Comparison of ENCODE assay signal across 1 cellular context in genomic region chr15:58933311-58934113, GRCh38.
TF ChIP-seq lines count a peak whose summit lies in the region.

Gene SLTM (minus strand): TSS chr15:58933679. CDS start chr15:58933565, 114 bp downstream.

TF ChIP-seq in K562, 482 proteins besides CTCF, POLR2A, EP300 and RAD21 (continued from another document and continues in another):
- TF ChIP-seq BCLAF1 (IDR thresholded peaks at IDR 0.05; ENCODE audit: borderline replicate concordance in 1 of 2, control insufficient read depth in 1 of 2, low read depth in 2 of 2, low read length in 1 of 2) = 0 out of 4 replicates have a peak, but pooled peaks of 1 of the 2 experiments have one; percentile 15
- TF ChIP-seq KDM5B (IDR thresholded peaks at IDR 0.05; ENCODE audit: insufficient replicate concordance, low read depth, low read length) = peak; percentile 98
- TF ChIP-seq, protein P1, sequence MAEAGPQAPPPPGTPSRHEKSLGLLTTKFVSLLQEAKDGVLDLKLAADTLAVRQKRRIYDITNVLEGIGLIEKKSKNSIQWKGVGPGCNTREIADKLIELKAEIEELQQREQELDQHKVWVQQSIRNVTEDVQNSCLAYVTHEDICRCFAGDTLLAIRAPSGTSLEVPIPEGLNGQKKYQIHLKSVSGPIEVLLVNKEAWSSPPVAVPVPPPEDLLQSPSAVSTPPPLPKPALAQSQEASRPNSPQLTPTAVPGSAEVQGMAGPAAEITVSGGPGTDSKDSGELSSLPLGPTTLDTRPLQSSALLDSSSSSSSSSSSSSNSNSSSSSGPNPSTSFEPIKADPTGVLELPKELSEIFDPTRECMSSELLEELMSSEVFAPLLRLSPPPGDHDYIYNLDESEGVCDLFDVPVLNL (CRISPR knock-in tag; IDR thresholded peaks at IDR 0.05; ENCODE audit: low read depth) = 0 out of 2 replicates have a peak, but pooled peaks have one; percentile 9
- no peak for TF ChIP-seq POLR2AphosphoS2 (IDR thresholded peaks at IDR 0.05; ENCODE audit: low read length)
- TF ChIP-seq EHMT2 (IDR thresholded peaks at IDR 0.05) = no peak
- no peak for TF ChIP-seq TFAM (CRISPR knock-in tag; conservative IDR thresholded peaks at IDR 0.05)
- no peak for TF ChIP-seq CHD1 (IDR thresholded peaks at IDR 0.05; ENCODE audit: low read length)
- no peak for TF ChIP-seq SAFB2 (IDR thresholded peaks at IDR 0.05; ENCODE audit: borderline replicate concordance, low read depth, low read length, severe bottlenecking)
- no peak for TF ChIP-seq CUX1 (CRISPR knock-in tag; IDR thresholded peaks at IDR 0.05)
- TF ChIP-seq ZNF146 (CRISPR knock-in tag; IDR thresholded peaks at IDR 0.05; ENCODE audit: unreplicated experiment) = no peak
- peak; percentile 88 for TF ChIP-seq MAFK (IDR thresholded peaks at IDR 0.05; ENCODE audit: low read length)
- no peak for TF ChIP-seq HMG20B (CRISPR knock-in tag; IDR thresholded peaks at IDR 0.05)
- TF ChIP-seq ZMIZ1 (IDR thresholded peaks at IDR 0.05; ENCODE audit: low read depth in 2 of 2, low read length in 2 of 2) = peak in 1 of 2 experiments; percentile 47; a peak in 2 of 4 replicates
- peak; percentile 94 for TF ChIP-seq CEBPG (CRISPR knock-in tag; IDR thresholded peaks at IDR 0.05)
- TF ChIP-seq CEBPG (tag; conservative IDR thresholded peaks at IDR 0.05 in 1 of 2, IDR thresholded peaks at IDR 0.05 in 1 of 2) = peak; percentile 94 to 96
- no peak for TF ChIP-seq NFE2L1 (tag; IDR thresholded peaks at IDR 0.05; ENCODE audit: borderline replicate concordance, low read depth)
- 0 out of 2 replicates have a peak, but pooled peaks have one; percentile 6 for TF ChIP-seq ZNF444 (CRISPR knock-in tag; IDR thresholded peaks at IDR 0.05)
- TF ChIP-seq ZNF57 (CRISPR knock-in tag; IDR thresholded peaks at IDR 0.05) = no peak
- TF ChIP-seq SMARCC2 (IDR thresholded peaks at IDR 0.05; ENCODE audit: low read depth) = no peak; the same call in 1 of the 2 replicates
- TF ChIP-seq, protein P2, sequence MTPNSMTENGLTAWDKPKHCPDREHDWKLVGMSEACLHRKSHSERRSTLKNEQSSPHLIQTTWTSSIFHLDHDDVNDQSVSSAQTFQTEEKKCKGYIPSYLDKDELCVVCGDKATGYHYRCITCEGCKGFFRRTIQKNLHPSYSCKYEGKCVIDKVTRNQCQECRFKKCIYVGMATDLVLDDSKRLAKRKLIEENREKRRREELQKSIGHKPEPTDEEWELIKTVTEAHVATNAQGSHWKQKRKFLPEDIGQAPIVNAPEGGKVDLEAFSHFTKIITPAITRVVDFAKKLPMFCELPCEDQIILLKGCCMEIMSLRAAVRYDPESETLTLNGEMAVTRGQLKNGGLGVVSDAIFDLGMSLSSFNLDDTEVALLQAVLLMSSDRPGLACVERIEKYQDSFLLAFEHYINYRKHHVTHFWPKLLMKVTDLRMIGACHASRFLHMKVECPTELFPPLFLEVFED (CRISPR knock-in tag; conservative IDR thresholded peaks at IDR 0.05) = no peak
- TF ChIP-seq NCOR1 (IDR thresholded peaks at IDR 0.05) = no peak
- TF ChIP-seq KLF10 (CRISPR knock-in tag; IDR thresholded peaks at IDR 0.05) = no peak
- no peak for TF ChIP-seq ZNF695 (CRISPR knock-in tag; IDR thresholded peaks at IDR 0.05)
- TF ChIP-seq CBX8 (IDR thresholded peaks at IDR 0.05; ENCODE audit: borderline replicate concordance, extremely low read depth, low read depth, low read length, poor library complexity, severe bottlenecking) = no peak
- TF ChIP-seq PHB (CRISPR knock-in tag; IDR thresholded peaks at IDR 0.05) = 0 out of 2 replicates have a peak, but pooled peaks have one; percentile 65
- TF ChIP-seq HMGN3 (IDR thresholded peaks at IDR 0.05; ENCODE audit: borderline replicate concordance, extremely low read depth, insufficient read length, low read depth, low read length) = peak; percentile 93
- peak; percentile 94 for TF ChIP-seq SUPT5H (IDR thresholded peaks at IDR 0.05)
- peak; percentile 94 for TF ChIP-seq CGGBP1 (CRISPR knock-in tag; IDR thresholded peaks at IDR 0.05)
- TF ChIP-seq SMAD3 (CRISPR knock-in tag; conservative IDR thresholded peaks at IDR 0.05) = peak; percentile 72; the same call in 1 of the 2 replicates
- peak; percentile 89 for TF ChIP-seq ZNF644 (tag; IDR thresholded peaks at IDR 0.05; ENCODE audit: low read depth)
- peak; percentile 62 for TF ChIP-seq ETV5 (CRISPR knock-in tag; IDR thresholded peaks at IDR 0.05; ENCODE audit: low read depth)
- TF ChIP-seq NONO (IDR thresholded peaks at IDR 0.05; ENCODE audit: low read depth in 2 of 2, low read length in 1 of 2) = peak in 1 of 2 experiments; percentile 68; a peak in 2 of 4 replicates
- TF ChIP-seq TSHZ1 (CRISPR knock-in tag; IDR thresholded peaks at IDR 0.05) = no peak
- no peak for TF ChIP-seq ZKSCAN8 (CRISPR knock-in tag; IDR thresholded peaks at IDR 0.05)
- 0 out of 2 replicates have a peak, but pooled peaks have one; percentile 58 for TF ChIP-seq ZBED1 (IDR thresholded peaks at IDR 0.05)
- TF ChIP-seq ZNF431 (CRISPR knock-in tag; IDR thresholded peaks at IDR 0.05) = 0 out of 2 replicates have a peak, but pooled peaks have one; percentile 56
- peak in 1 of 2 experiments; percentile 33; a peak in 1 of 4 replicates for TF ChIP-seq HDAC1 (IDR thresholded peaks at IDR 0.05)
- peak in 1 of 2 experiments; percentile 60 for TF ChIP-seq MAZ (CRISPR knock-in tag; conservative IDR thresholded peaks at IDR 0.05 in 1 of 2, IDR thresholded peaks at IDR 0.05 in 1 of 2)
- TF ChIP-seq ZBTB33 (CRISPR knock-in tag; IDR thresholded peaks at IDR 0.05) = no peak; the same call in 1 of the 2 replicates
- TF ChIP-seq STAT5A (IDR thresholded peaks at IDR 0.05; ENCODE audit: borderline replicate concordance, low read length) = peak; percentile 20; the same call in 1 of the 2 replicates
- no peak for TF ChIP-seq ARID2 (IDR thresholded peaks at IDR 0.05)
- peak; percentile 10 for TF ChIP-seq NUFIP1 (IDR thresholded peaks at IDR 0.05; ENCODE audit: partially characterized antibody)
